In the genomic region with DNA sequence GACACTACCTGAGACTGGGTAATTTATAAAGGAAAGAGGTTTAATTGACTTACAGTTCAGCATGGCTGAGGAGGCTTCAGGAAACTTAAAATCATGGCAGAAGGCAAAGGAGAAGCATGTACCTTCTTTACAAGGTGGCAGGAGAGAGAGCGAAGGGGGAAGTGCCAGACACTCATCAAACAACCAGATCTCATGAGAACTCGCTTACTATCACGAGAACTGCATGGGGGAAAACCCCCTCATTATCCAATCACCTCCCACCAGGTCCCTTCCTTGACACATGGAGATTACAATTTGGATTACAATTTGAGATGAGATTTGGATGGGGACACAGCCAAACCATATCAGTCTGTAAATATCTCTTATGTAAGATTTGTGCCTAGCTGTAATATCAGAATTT, we compare ENCODE assay signal across 31 cellular contexts.
"Had no signal": no experiment of that assay in that cellular context is flagged by ENCODE, and none has a peak within 500 bp of the region (broad histone marks: within the 10 kb centered on the region; RNA-seq: fewer than 3 reads in every experiment).

No MANE protein-coding gene starts in this region.

- H3K36me3 ChIP-seq: adrenal gland, esophagus squamous epithelium had no signal

- FAIRE-seq: colon, endothelial cell of umbilical vein had no signal

- DNase-seq: activated CD4-positive, alpha-beta memory T cell treated with anti-CD3 and anti-CD28 coated beads, Interleukin-2, amount 10 ng/mL, durations not matched to agents 7 days and 5 days; activated CD4-positive, alpha-beta T cell treated with anti-CD3 and anti-CD28 coated beads for 1 hour; activated CD4-positive, alpha-beta T cell treated with anti-CD3 and anti-CD28 coated beads for 4 hours; activated CD4-positive, alpha-beta T cell treated with anti-CD3 and anti-CD28 coated beads, Interleukin-2, amount 10 ng/mL, durations not matched to agents 7 days and 5 days; activated CD4-positive, alpha-beta T cell treated with anti-CD3 and anti-CD28 coated beads, Interleukin-2, amount 50 U/mL, for 4 hours; activated CD8-positive, alpha-beta memory T cell treated with anti-CD3 and anti-CD28 coated beads, Interleukin-2, amount 50 U/mL, for 48 hours; activated effector memory CD4-positive, alpha-beta T cell treated with Interleukin-2 at 50 U/mL for 16 hours; activated gamma-delta T cell treated with Interleukin-2 at 50 U/mL for 16 hours; activated naive CD4-positive, alpha-beta T cell treated with anti-CD3 and anti-CD28 coated beads, Interleukin-2, amount 50 U/mL, for 16 hours; activated naive CD4-positive, alpha-beta T cell treated with Interleukin-2 at 50 U/mL for 16 hours; activated naive CD8-positive, alpha-beta T cell treated with anti-CD3 and anti-CD28 coated beads for 36 hours; activated naive CD8-positive, alpha-beta T cell treated with anti-CD3 and anti-CD28 coated beads, Interleukin-2, amount 50 U/mL, for 24 hours; activated T-cell treated with anti-CD3 and anti-CD28 coated beads, Interleukin-2, amount 50 U/mL, for 4 hours; adrenal gland; amygdala; body of pancreas; caudate nucleus; cortex of kidney; dermis blood vessel endothelial cell; effector CD4-positive, alpha-beta T cell; effector memory CD8-positive, alpha-beta T cell; esophagus squamous epithelium; foreskin melanocyte; head of caudate nucleus; T-helper 1 cell; T-helper 17 cell; T1000 had no signal

- H3K27me3 ChIP-seq: adrenal gland, body of pancreas, esophagus squamous epithelium had no signal

- H3K4me3 ChIP-seq: adrenal gland, body of pancreas, esophagus squamous epithelium had no signal

- H3K27ac ChIP-seq: adrenal gland, body of pancreas, epithelial cell of prostate, esophagus squamous epithelium had no signal

- H3K4me1 ChIP-seq: adrenal gland, body of pancreas had no signal

- H3K9me3 ChIP-seq: adrenal gland, body of pancreas, esophagus squamous epithelium had no signal

- ATAC-seq: activated naive CD8-positive, alpha-beta T cell treated with anti-CD3 and anti-CD28 coated beads, Interleukin-2, amount 50 U/mL, for 24 hours; activated T-cell treated with anti-CD3 and anti-CD28 coated beads, Interleukin-2, amount 50 U/mL, for 4 hours; activated T-helper 17 cell treated with anti-CD3 and anti-CD28 coated beads, Interleukin-2, amount 50 U/mL, for 72 hours; body of pancreas; effector memory CD8-positive, alpha-beta T cell; T-helper 17 cell had no signal
